31 cellular contexts compared by ENCODE assay signal in the genomic region with DNA sequence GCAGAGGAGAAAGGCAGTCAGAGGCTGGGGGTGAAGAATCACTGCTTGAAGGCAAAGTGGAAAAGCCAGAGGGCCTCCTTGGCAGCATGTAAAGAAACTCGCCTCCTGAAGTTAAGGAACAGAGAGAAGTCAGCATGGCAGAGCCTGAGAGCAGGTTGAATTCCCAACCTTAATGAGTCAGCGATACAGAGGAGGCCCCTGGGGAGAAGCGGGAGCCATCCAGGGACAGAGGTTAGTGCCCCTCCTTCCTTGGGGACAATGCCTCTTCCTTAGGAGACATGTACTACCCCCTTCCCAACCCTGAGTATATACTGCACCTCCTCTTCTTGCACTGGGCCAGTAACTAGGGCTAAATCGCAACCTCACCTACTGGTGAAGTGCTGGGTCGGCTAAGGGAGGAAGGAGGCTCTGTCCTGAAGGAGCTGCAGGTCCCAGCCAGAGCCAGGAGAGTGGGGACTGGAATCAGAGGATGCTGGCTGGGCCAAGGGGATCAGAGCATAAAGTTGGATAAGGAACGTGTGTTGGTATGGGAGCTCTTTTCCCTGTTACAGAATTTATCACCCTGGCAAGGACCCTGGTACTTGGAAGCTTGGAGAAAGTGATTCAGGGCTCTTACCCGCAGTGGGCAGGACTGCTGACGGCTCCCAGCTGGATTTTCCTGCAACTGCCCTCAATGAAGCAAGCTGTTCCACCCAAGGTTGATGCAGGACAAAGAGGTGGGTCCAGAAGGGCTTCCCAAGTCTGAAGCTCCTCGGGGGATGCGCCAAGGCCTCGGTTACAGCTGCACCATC. TPM values are rescaled to one million over a fixed set of nuclear protein-coding genes. Genes with fewer than 3 reads are reported as not detected.
A peak's percentile ranks its signal among the peaks of the same experiment; 100 is the strongest.
DNase-seq lines count a peak whose midpoint lies in the region; ATAC-seq and TF ChIP-seq lines count a peak whose summit lies in the region.
"Had no signal": no experiment of that assay in that cellular context is flagged by ENCODE, and none has a peak within 500 bp of the region (broad histone marks: within the 10 kb centered on the region; RNA-seq: fewer than 3 reads in every experiment).

No MANE protein-coding gene starts in this region.

- no peak overlapping the region for H3K27ac ChIP-seq in HEK293 (ENCODE audit: extremely low read depth, low read depth, low read length)
- H3K27ac ChIP-seq in lower lobe of right lung: no peak overlapping the region
- H3K27ac ChIP-seq in ovary: no peak overlapping the region
- no peak overlapping the region for H3K27ac ChIP-seq in dorsolateral prefrontal cortex
- H3K27ac ChIP-seq: C4-2B, HL-60, SJSA1, skin epidermis, stomach, thyroid gland had no signal

- POLR2A ChIA-PET in HEK293 (lab: Yijun Ruan, JAX): interaction anchor here (0.8 to 1.0 kb wide), 2 partner anchors 28 to 82 kb away, joined by 3 read pairs; no protein-coding TSS in a partner anchor

- intact Hi-C loops in lower lobe of right lung (cut with DNase I): no loop called here
- intact Hi-C loops in ovary (cut with DNase I): no loop called here
- intact Hi-C loops in dorsolateral prefrontal cortex (cut with DNase I): no loop called here

- H3K9me3 ChIP-seq in HEK293 (ENCODE audit: control insufficient read depth, insufficient read depth, low read depth, low read length): no peaks in the 10 kb centered on the region
- no peaks in the 10 kb centered on the region for H3K9me3 ChIP-seq in lower lobe of right lung
- no peaks in the 10 kb centered on the region for H3K9me3 ChIP-seq in ovary
- H3K9me3 ChIP-seq: SJSA1, stomach, thyroid gland had no signal

- TF ChIP-seq EP300 in ovary (IDR thresholded peaks at IDR 0.05): no peak

- 54 to 68% (median 61%) methylated on average over 10 to 11 of the region's 11 CpGs for WGBS in ovary, 3 donors

- DNase-seq in AG20443 (ENCODE audit: low spot score): peak; percentile 40
- DNase-seq in ecto neural progenitor cell (ENCODE audit: low spot score): peak; percentile 49
- peak; percentile 4 for DNase-seq in lower lobe of right lung
- DNase-seq in ovary: no peak
- no peak for DNase-seq in dorsolateral prefrontal cortex
- DNase-seq in activated CD8-positive, alpha-beta memory T cell treated with anti-CD3 and anti-CD28 coated beads for 24 hours: no peak
- DNase-seq in NCI-H345 (lab: John Stamatoyannopoulos, UW): no peak
- DNase-seq: activated CD4-positive, alpha-beta T cell treated with anti-CD3 and anti-CD28 coated beads, Interleukin-2, amount 50 U/mL, for 4 hours; activated CD4-positive, CD25-positive, alpha-beta regulatory T cell; activated CD8-positive, alpha-beta memory T cell treated with anti-CD3 and anti-CD28 coated beads, Interleukin-2, amount 50 U/mL, for 4 hours; DND-41; effector memory CD4-positive, alpha-beta T cell; foreskin melanocyte; left colon; naive B cell; NCI-H1092; NCI-H1694 treated with DMSO at 0.1 percent for 48 hours; NCI-H524 treated with DMSO at 0.1 percent for 48 hours; occipital lobe; stomach; T-cell; thyroid gland had no signal

- no peak for ATAC-seq in lower lobe of right lung
- ATAC-seq: left colon, T-cell had no signal

- TF ChIP-seq CTCF in HEK293 (tag by site-specific recombination; IDR thresholded peaks at IDR 0.05) (no peak), lower lobe of right lung (IDR thresholded peaks at IDR 0.05) (no peak), ovary (IDR thresholded peaks at IDR 0.05) (no peak), dorsolateral prefrontal cortex (IDR thresholded peaks at IDR 0.05 in 54 of 56, conservative IDR thresholded peaks at IDR 0.05 in 2 of 56; ENCODE audit: low read depth in 1 of 56, partially characterized antibody in 56 of 56) (no peak)

- H3K36me3 ChIP-seq in HEK293 (ENCODE audit: control insufficient read depth in 2 of 2, insufficient read depth in 1 of 2, low read length in 2 of 2): no peaks in the 10 kb centered on the region
- no peaks in the 10 kb centered on the region for H3K36me3 ChIP-seq in lower lobe of right lung
- no peaks in the 10 kb centered on the region for H3K36me3 ChIP-seq in ovary
- H3K36me3 ChIP-seq: SJSA1, stomach, thyroid gland had no signal

- CTCF ChIA-PET in HEK293 (lab: Yijun Ruan, JAX): interaction anchor here (0.5 to 12.5 kb wide), 9 partner anchors 13 to 267 kb away, joined by 3 to 187 read pairs (median 3); no protein-coding TSS in a partner anchor

- no peaks in the 10 kb centered on the region for H3K4me1 ChIP-seq in HEK293 (ENCODE audit: control insufficient read depth, insufficient read depth, low read length)
- peaks cover 5% of the 10 kb centered on the region for H3K4me1 ChIP-seq in lower lobe of right lung
- no peaks in the 10 kb centered on the region for H3K4me1 ChIP-seq in ovary (ENCODE audit: insufficient read depth)
- H3K4me1 ChIP-seq: SJSA1 had no signal

- H3K27me3 ChIP-seq in lower lobe of right lung (ENCODE audit: low read depth) (no peaks in the 10 kb centered on the region), ovary (no peaks in the 10 kb centered on the region), dorsolateral prefrontal cortex (no peaks in the 10 kb centered on the region)
- H3K27me3 ChIP-seq: SJSA1, stomach, thyroid gland had no signal

- TF ChIP-seq POLR2A in ovary (IDR thresholded peaks at IDR 0.05): no peak

- H3K4me3 ChIP-seq in HEK293 (ENCODE audit: low read depth, low read length) (no peak overlapping the region), lower lobe of right lung (no peak overlapping the region), ovary (no peak overlapping the region), dorsolateral prefrontal cortex (no peak overlapping the region)
- H3K4me3 ChIP-seq: SJSA1, skin epidermis, stomach, thyroid gland had no signal

TF ChIP-seq in HEK293, 187 proteins besides CTCF, POLR2A, EP300 and RAD21:
- TF ChIP-seq ZIC2 (tag by site-specific recombination; IDR thresholded peaks at IDR 0.05) (0 out of 2 replicates have a peak, but pooled peaks have one; percentile 10), ZSCAN16 (tag by site-specific recombination; IDR thresholded peaks at IDR 0.05) (no peak)
TF ChIP-seq in HEK293: peak in this region for 1.

RNA-seq across cellular contexts. Expression of a gene that starts 5.4 kb away (rescaled TPM):
- total RNA-seq in lower lobe of right lung (not detected), ovary (not detected), dorsolateral prefrontal cortex (1 to 10 TPM in 8 of 120 experiments, under 1 TPM in 34, not detected in 78; 0.22 to 2.0 (median 0.62) TPM)
- polyA plus RNA-seq in ovary: not detected
- total RNA-seq: activated T-helper 1 cell treated with anti-CD3 and anti-CD28 coated beads, Interleukin-12 subunit alpha, Interleukin-12 subunit beta, Interleukin-2, Interleukin-4 antibody, amounts not matched to agents 30 ng/mL and 10 ng/mL and 1 ng/mL, durations not matched to agents 14 hours and 24 hours and 36 hours; bronchial epithelial cell; left colon; LHCN-M2; occipital lobe; SJSA1; stomach; T-cell had no signal
- polyA plus RNA-seq: esophagus had no signal

RNA-seq across cellular contexts. Expression of a gene that starts 9.0 kb away (rescaled TPM):
- 18.2 TPM for total RNA-seq in lower lobe of right lung
- total RNA-seq in ovary: 10 to 100 TPM; 11.3 to 37.2 (median 29.0) TPM
- polyA plus RNA-seq in ovary: 10 to 100 TPM in 1 of 2 donors, 1 to 10 TPM in 1; 8.3 to 15.4 TPM
- total RNA-seq in dorsolateral prefrontal cortex: 100 to 1,000 TPM in 15 of 120 experiments, 10 to 100 TPM in 105; 42.7 to 122 (median 85.2) TPM

RNA-seq across cellular contexts. Expression of a gene that starts 39.3 kb away (rescaled TPM):
- total RNA-seq in lower lobe of right lung: 47.8 TPM
- total RNA-seq in ovary: 10 to 100 TPM; 11.7 to 39.9 (median 26.1) TPM
- polyA plus RNA-seq in ovary: 1 to 10 TPM; 3.3 to 8.8 TPM
- total RNA-seq in dorsolateral prefrontal cortex: 10 to 100 TPM in 119 of 120 experiments, 1 to 10 TPM in 1; 7.0 to 64.1 (median 28.9) TPM

Comparison
In these comparisons a context has a peak if more than half of its experiments do, and no peak if none do; other contexts are left out.
1. DNase-seq: peak in AG20443 (single experiment), ecto neural progenitor cell (single experiment) and lower lobe of right lung (single experiment); none in ovary (0 of 5), dorsolateral prefrontal cortex (0 of 10), activated CD8-positive, alpha-beta memory T cell treated with anti-CD3 and anti-CD28 coated beads for 24 hours (single experiment) and NCI-H345 (single experiment).